In genomic region chr1:75765697-75766355, GRCh38 we compare ENCODE assay signal across 13 cellular contexts. TPM values are rescaled to one million over a fixed set of nuclear protein-coding genes. Genes with fewer than 3 reads are reported as not detected.
DNase-seq lines count a peak whose midpoint lies in the region; ATAC-seq and TF ChIP-seq lines count a peak whose summit lies in the region.
"Had no signal": no experiment of that assay in that cellular context is flagged by ENCODE, and none has a peak within 500 bp of the region (broad histone marks: within the 10 kb centered on the region; RNA-seq: fewer than 3 reads in every experiment).

No MANE protein-coding gene starts in this region.

- ATAC-seq in HG02759 (IDR thresholded peaks at IDR 0.05; ENCODE audit: unreplicated experiment) (no peak), HG03460 (IDR thresholded peaks at IDR 0.05; ENCODE audit: unreplicated experiment) (no peak)
- ATAC-seq: Right ventricle myocardium inferior, WTC11 had no signal

- H3K4me3 Mint-ChIP-seq in endodermal cell = no peak overlapping the region
- H3K4me3 Mint-ChIP-seq: WTC11 had no signal

- peaks cover 2% of the 10 kb centered on the region for H3K4me1 Mint-ChIP-seq in endodermal cell

- no peak overlapping the region for H3K27ac Mint-ChIP-seq in endodermal cell
- H3K27ac Mint-ChIP-seq: activated T-helper 2 cell treated with anti-CD3 and anti-CD28 coated beads, Interferon-gamma antibody, Interleukin-2, Interleukin-4, amounts not matched to agents 10 μg/mL and 5 μg/mL and 100 μg/mL, durations not matched to agents 14 hours and 24 hours and 36 hours; WTC11 had no signal

- H3K4me1 ChIP-seq in SJCRH30 (0 out of 2 replicates have a peak, but pooled peaks cover 6% of the 10 kb centered on the region), endodermal cell (ENCODE audit: control insufficient read depth, insufficient read depth, low read length) (no peaks in the 10 kb centered on the region)

- no peaks in the 10 kb centered on the region for H3K9me3 ChIP-seq in SJCRH30 (replicated peaks)
- no peaks in the 10 kb centered on the region for H3K9me3 ChIP-seq in endodermal cell (ENCODE audit: control insufficient read depth, low read length)

- H3K4me3 ChIP-seq in SJCRH30 = no peak overlapping the region
- H3K4me3 ChIP-seq in skeletal muscle cell (ENCODE audit: low read depth, low read length) = no peak overlapping the region
- no peak overlapping the region for H3K4me3 ChIP-seq in endodermal cell (ENCODE audit: low read length)

- no peaks in the 10 kb centered on the region for H3K36me3 Mint-ChIP-seq in endodermal cell (ENCODE audit: low read depth)
- H3K36me3 Mint-ChIP-seq: WTC11 had no signal

- H3K27me3 ChIP-seq in SJCRH30 (no peaks in the 10 kb centered on the region), endodermal cell (ENCODE audit: control insufficient read depth, insufficient read depth, low read length, poor library complexity, severe bottlenecking) (no peaks in the 10 kb centered on the region)

- no peak overlapping the region for H3K9ac ChIP-seq in endodermal cell (ENCODE audit: extremely low read depth, low read length, poor library complexity, severe bottlenecking)

- H3K27ac ChIP-seq in SJCRH30 (peak overlapping the region; percentile 18), endodermal cell (ENCODE audit: low read depth, low read length) (no peak overlapping the region)

- H3K27me3 Mint-ChIP-seq in endodermal cell (ENCODE audit: insufficient read depth) = no peaks in the 10 kb centered on the region

- H3K36me3 ChIP-seq in SJCRH30 (peaks cover 7% of the 10 kb centered on the region; the same call in 1 of the 2 replicates), endodermal cell (ENCODE audit: control insufficient read depth, insufficient read depth, low read length) (peaks cover 28% of the 10 kb centered on the region)

- DNase-seq in GM04503 (ENCODE audit: low read depth) = peak; percentile 54
- no peak for DNase-seq in SJCRH30
- DNase-seq in fibroblast of gingiva (ENCODE audit: low read depth) = peak; percentile 65
- DNase-seq in skeletal muscle cell (ENCODE audit: low read depth) = peak; percentile 45
- no peak for DNase-seq in endodermal cell
- DNase-seq in activated T-cell treated with anti-CD3 and anti-CD28 coated beads for 4 hours = no peak
- DNase-seq: cortex of kidney, NCI-H2227 treated with DMSO at 0.1 percent for 48 hours had no signal

- 100% methylated on average over 1 of the region's 1 CpG for WGBS in endodermal cell (ENCODE audit: insufficient coverage in 1 of 2, insufficient read length in 1 of 2), 2 experiments

- TF ChIP-seq CTCF in endodermal cell (conservative IDR thresholded peaks at IDR 0.05) = no peak

- peaks cover 2% of the 10 kb centered on the region for H3K9me3 Mint-ChIP-seq in endodermal cell
- H3K9me3 Mint-ChIP-seq: activated T-helper 2 cell treated with anti-CD3 and anti-CD28 coated beads, Interferon-gamma antibody, Interleukin-2, Interleukin-4, amounts not matched to agents 10 μg/mL and 5 μg/mL and 100 μg/mL, durations not matched to agents 14 hours and 24 hours and 36 hours; WTC11 had no signal

RNA-seq across cellular contexts. Expression of gene RABGGTB, which starts 20.2 kb away (rescaled TPM):
- total RNA-seq in SJCRH30 (2014; rRNA removed; shearing (Covaris generic)) = 151 and 169 TPM in 2 replicates
- total RNA-seq in endodermal cell = 100 to 1,000 TPM; 108 to 113 TPM
- polyA plus RNA-seq in endodermal cell (2013, experiment 1 of 2) = 68.9 TPM
- 72.5 TPM for polyA plus RNA-seq in endodermal cell (2013, experiment 2 of 2)

RNA-seq across cellular contexts. Expression of gene MSH4, which starts 30.9 kb away (rescaled TPM):
- 0.05 and 0.06 TPM in 2 replicates for total RNA-seq in SJCRH30 (2014; rRNA removed; shearing (Covaris generic))
- total RNA-seq in endodermal cell = under 1 TPM; 0.13 to 0.46 TPM
- not detected for polyA plus RNA-seq in endodermal cell (2013, experiment 1 of 2)
- polyA plus RNA-seq in endodermal cell (2013, experiment 2 of 2) = not detected

RNA-seq across cellular contexts. Expression of gene ACADM, which starts 41.3 kb away (rescaled TPM):
- total RNA-seq in SJCRH30 (2014; rRNA removed; shearing (Covaris generic)) = 72.1 and 78.3 TPM in 2 replicates
- total RNA-seq in endodermal cell = 10 to 100 TPM; 63.5 to 68.0 TPM
- polyA plus RNA-seq in endodermal cell (2013, experiment 1 of 2) = 53.5 TPM
- polyA plus RNA-seq in endodermal cell (2013, experiment 2 of 2) = 45.9 TPM

Comparison
In these comparisons a context has a peak if more than half of its experiments do, and no peak if none do; other contexts are left out.
1. DNase-seq: peak in GM04503 (single experiment), fibroblast of gingiva (single experiment) and skeletal muscle cell (single experiment); none in SJCRH30 (0 of 2), endodermal cell (single experiment) and activated T-cell treated with anti-CD3 and anti-CD28 coated beads for 4 hours (single experiment).